Comparison of ENCODE assay signal across 36 cellular contexts in genomic region chr19:42355896-42356295, GRCh38. TPM values are rescaled to one million over a fixed set of nuclear protein-coding genes. Genes with fewer than 3 reads are reported as not detected.
"Had no signal": no experiment of that assay in that cellular context is flagged by ENCODE, and none has a peak within 500 bp of the region (broad histone marks: within the 10 kb centered on the region; RNA-seq: fewer than 3 reads in every experiment).

No MANE protein-coding gene starts in this region.

- H3K27ac ChIP-seq: adrenal gland, body of pancreas, brain microvascular endothelial cell, breast epithelium, VCaP had no signal

- H3K4me1 ChIP-seq: adrenal gland, body of pancreas, breast epithelium had no signal

- H3K9me3 ChIP-seq: adrenal gland, body of pancreas, breast epithelium had no signal

- H3K27me3 ChIP-seq: adrenal gland, body of pancreas, brain microvascular endothelial cell, breast epithelium had no signal

- DNase-seq: activated B cell treated with CpG ODN at 0.5 μM for 24 hours; activated CD4-positive, alpha-beta memory T cell treated with anti-CD3 and anti-CD28 coated beads for 36 hours; activated CD4-positive, alpha-beta T cell treated with anti-CD3 and anti-CD28 coated beads for 4 hours; activated CD4-positive, alpha-beta T cell treated with anti-CD3 and anti-CD28 coated beads, Interleukin-2, amount 10 ng/mL, durations not matched to agents 24 days and 14 days; activated CD4-positive, alpha-beta T cell treated with anti-CD3 and anti-CD28 coated beads, Interleukin-2, amount 50 U/mL, for 1 hour; activated CD4-positive, alpha-beta T cell treated with anti-CD3 and anti-CD28 coated beads, Interleukin-2, amount 50 U/mL, for 4 hours; activated CD4-positive, CD25-positive, alpha-beta regulatory T cell treated with anti-CD3 and anti-CD28 coated beads, Interleukin-2, amount 50 U/mL, for 72 hours; activated CD8-positive, alpha-beta memory T cell treated with anti-CD3 and anti-CD28 coated beads, Interleukin-2, amount 50 U/mL, for 4 hours; activated CD8-positive, alpha-beta T cell treated with anti-CD3 and anti-CD28 coated beads for 36 hours; activated effector memory CD4-positive, alpha-beta T cell treated with anti-CD3 and anti-CD28 coated beads, Interleukin-2, amount 50 U/mL, for 16 hours; activated gamma-delta T cell treated with Interleukin-2 at 50 U/mL for 16 hours; activated naive CD4-positive, alpha-beta T cell; activated naive CD4-positive, alpha-beta T cell treated with anti-CD3 and anti-CD28 coated beads for 36 hours; activated naive CD4-positive, alpha-beta T cell treated with anti-CD3 and anti-CD28 coated beads, Interleukin-2, amount 50 U/mL, for 16 hours; activated naive CD8-positive, alpha-beta T cell treated with anti-CD3 and anti-CD28 coated beads for 36 hours; activated T-cell treated with anti-CD3 and anti-CD28 coated beads for 4 hours; activated T-cell treated with anti-CD3 and anti-CD28 coated beads, Interleukin-2, amount 50 U/mL, for 1 hour; activated T-cell treated with anti-CD3 and anti-CD28 coated beads, Interleukin-2, amount 50 U/mL, for 4 hours; activated T-cell treated with anti-CD3 and anti-CD28 coated beads, Interleukin-2, amount 50 U/mL, for 72 hours; adrenal gland; amniotic stem cell; aorta; body of pancreas; brain microvascular endothelial cell; central memory CD4-positive, alpha-beta T cell; T-helper 1 cell; T-helper 2 cell; T-helper 9 cell had no signal

- ATAC-seq: activated CD8-positive, alpha-beta T cell treated with anti-CD3 and anti-CD28 coated beads for 36 hours; activated naive CD4-positive, alpha-beta T cell treated with anti-CD3 and anti-CD28 coated beads, Interleukin-2, amount 50 U/mL, for 72 hours; activated T-cell treated with anti-CD3 and anti-CD28 coated beads, Interleukin-2, amount 50 U/mL, for 4 hours; activated T-cell treated with anti-CD3 and anti-CD28 coated beads, Interleukin-2, amount 50 U/mL, for 72 hours; activated T-helper 17 cell treated with anti-CD3 and anti-CD28 coated beads, Interleukin-2, amount 50 U/mL, for 72 hours; body of pancreas had no signal

- H3K4me3 ChIP-seq: adrenal gland, body of pancreas, breast epithelium had no signal

- FAIRE-seq: astrocyte, TTC549 had no signal

RNA-seq across cellular contexts. Expression of gene CNFN, which starts 34.2 kb away (rescaled TPM):
- total RNA-seq: activated CD4-positive, alpha-beta memory T cell treated with anti-CD3 and anti-CD28 coated beads for 36 hours; activated CD4-positive, alpha-beta T cell treated with anti-CD3 and anti-CD28 coated beads, Interleukin-2, amount 10 ng/mL, durations not matched to agents 24 days and 14 days; activated CD8-positive, alpha-beta memory T cell treated with anti-CD3 and anti-CD28 coated beads for 36 hours; activated CD8-positive, alpha-beta T cell treated with anti-CD3 and anti-CD28 coated beads for 36 hours; activated naive CD4-positive, alpha-beta T cell treated with anti-CD3 and anti-CD28 coated beads for 36 hours; activated naive CD4-positive, alpha-beta T cell treated with anti-CD3 and anti-CD28 coated beads, Interleukin-2, amount 50 U/mL, for 72 hours; activated naive CD8-positive, alpha-beta T cell treated with anti-CD3 and anti-CD28 coated beads for 36 hours; activated T-cell treated with anti-CD3 and anti-CD28 coated beads, Interleukin-2, amount 50 U/mL, for 4 hours; activated T-helper 1 cell treated with anti-CD3 and anti-CD28 coated beads, Interleukin-12 subunit alpha, Interleukin-12 subunit beta, Interleukin-2, Interleukin-4 antibody, amounts not matched to agents 30 ng/mL and 10 ng/mL and 1 ng/mL, durations not matched to agents 14 hours and 24 hours and 36 hours; body of pancreas had no signal

RNA-seq across cellular contexts. Expression of gene TMEM145, which starts 42.8 kb away (rescaled TPM):
- total RNA-seq: activated B cell treated with CpG ODN at 0.5 μM for 24 hours; activated naive CD4-positive, alpha-beta T cell treated with anti-CD3 and anti-CD28 coated beads for 36 hours; activated T-cell treated with anti-CD3 and anti-CD28 coated beads, Interleukin-2, amount 50 U/mL, for 4 hours; aorta; astrocyte; body of pancreas had no signal
- polyA plus RNA-seq: aorta had no signal

RNA-seq across cellular contexts. Expression of gene PRR19, which starts 54.0 kb away (rescaled TPM):
- polyA plus RNA-seq: aorta had no signal
